In the genomic region with DNA sequence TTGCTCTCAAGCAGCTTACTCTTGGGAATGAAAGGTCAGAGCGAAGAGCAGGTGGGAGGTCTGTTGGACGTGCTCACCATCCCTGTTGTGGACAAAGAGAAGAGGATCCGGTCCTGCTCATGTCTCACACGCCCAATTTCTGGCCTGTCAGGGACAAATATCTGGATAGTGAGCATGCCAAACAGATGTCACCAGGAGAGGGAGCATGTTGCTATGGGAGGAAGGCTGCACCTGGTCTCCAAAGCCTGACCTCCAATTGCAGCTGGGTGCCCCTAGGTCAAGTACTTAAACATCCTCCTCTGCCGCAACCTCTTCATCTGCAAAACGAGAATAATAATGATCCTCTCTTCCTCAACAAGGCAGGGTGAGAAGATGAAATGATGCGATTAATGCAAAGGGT, we compare ENCODE assay signal across 11 cellular contexts.
DNase-seq lines count a peak whose midpoint lies in the region; ATAC-seq and TF ChIP-seq lines count a peak whose summit lies in the region.
"Had no signal": no experiment of that assay in that cellular context is flagged by ENCODE, and none has a peak within 500 bp of the region (broad histone marks: within the 10 kb centered on the region; RNA-seq: fewer than 3 reads in every experiment).

No MANE protein-coding gene starts in this region.

- H3K36me3 ChIP-seq in RWPE2 (ENCODE audit: low read depth), result no peaks in the 10 kb centered on the region

- no peaks in the 10 kb centered on the region for H3K9me3 ChIP-seq in RWPE2 (ENCODE audit: severe bottlenecking)

- DNase-seq in DMS53 (lab: John Stamatoyannopoulos, UW) (peak; percentile 79), HuH-7 (ENCODE audit: low spot score) (peak; percentile 43), RWPE2 (ENCODE audit: low spot score) (no peak), foreskin fibroblast (no peak), NCI-H187 (lab: John Stamatoyannopoulos, UW) (no peak), OCI-M1 (lab: John Stamatoyannopoulos, UW) (no peak), LoVo (ENCODE audit: low spot score) (no peak)
- DNase-seq: COR-L47, NCI-H2171 had no signal

- H3K27me3 ChIP-seq in RWPE2 (ENCODE audit: insufficient read depth, poor library complexity, severe bottlenecking), result peaks cover 25% of the 10 kb centered on the region

- H3K4me3 ChIP-seq in RWPE2 (ENCODE audit: severe bottlenecking) (no peak overlapping the region), foreskin fibroblast (ENCODE audit: low read depth in 1 of 2, low read length in 2 of 2) (no peak overlapping the region)

- TF ChIP-seq CTCF in RWPE2 (IDR thresholded peaks at IDR 0.05; ENCODE audit: poor library complexity, severe bottlenecking), result peak; percentile 12
- peak; percentile 4 for TF ChIP-seq CTCF in foreskin fibroblast (IDR thresholded peaks at IDR 0.05; ENCODE audit: low read depth, low read length)

- no peak for ATAC-seq in RWPE2 (ENCODE audit: low read depth)
- ATAC-seq in HG02981 (IDR thresholded peaks at IDR 0.05; ENCODE audit: unreplicated experiment), result no peak
- ATAC-seq: esophagus mucosa had no signal

- H3K27ac ChIP-seq in RWPE2 (ENCODE audit: poor library complexity, severe bottlenecking), result no peak overlapping the region

- H3K4me1 ChIP-seq in RWPE2 (ENCODE audit: insufficient read depth, poor library complexity, severe bottlenecking), result no peaks in the 10 kb centered on the region

Comparison
In these comparisons a context has a peak if more than half of its experiments do, and no peak if none do; other contexts are left out.
1. DNase-seq: peak in DMS53 (single experiment) and HuH-7 (single experiment); none in RWPE2 (single experiment), foreskin fibroblast (0 of 2), NCI-H187 (0 of 2), OCI-M1 (single experiment) and LoVo (single experiment).